10 cellular contexts compared by ENCODE assay signal in the genomic region with DNA sequence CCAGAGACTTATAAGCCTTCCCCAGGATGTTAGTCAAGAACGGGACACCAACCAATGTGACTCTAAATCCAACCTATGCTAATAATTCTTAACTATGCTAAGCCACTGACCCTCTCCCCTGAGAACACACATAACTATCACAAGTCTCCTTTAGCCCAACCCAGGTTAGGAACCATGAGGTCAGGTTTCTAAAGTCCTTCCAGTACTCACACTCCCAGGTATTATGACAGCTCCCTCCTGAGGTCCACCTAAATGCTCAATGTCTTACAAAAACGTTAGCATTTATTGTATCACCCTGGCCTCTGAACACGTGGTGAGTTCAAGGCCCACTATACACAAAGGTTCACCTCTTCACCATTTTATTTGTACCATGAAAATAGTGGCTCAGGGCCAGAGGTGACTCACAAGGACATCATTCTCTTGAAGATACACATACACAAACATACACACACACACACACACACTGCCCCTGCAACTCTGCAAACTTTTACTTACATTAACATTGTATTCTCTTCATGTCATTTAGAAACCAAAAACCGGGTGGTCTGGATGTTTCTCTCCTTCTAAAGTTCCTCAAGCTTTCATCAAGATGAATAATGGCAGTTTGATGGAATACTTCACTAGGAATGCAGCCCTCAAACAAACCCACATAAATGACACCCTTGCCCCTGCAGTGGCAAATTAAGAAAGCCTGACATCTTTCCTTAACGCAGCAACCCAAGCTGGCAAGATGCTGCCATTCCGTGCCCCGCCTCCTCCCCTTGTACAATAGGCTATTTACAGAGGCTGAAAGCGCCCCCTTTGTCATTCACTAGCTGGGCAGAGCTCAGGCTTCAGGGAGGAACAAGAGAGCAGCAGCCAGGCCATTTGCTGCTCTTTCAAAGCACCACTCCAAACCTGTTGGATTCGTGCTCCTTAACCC. TPM values are rescaled to one million over a fixed set of nuclear protein-coding genes. Genes with fewer than 3 reads are reported as not detected.
DNase-seq lines count a peak whose midpoint lies in the region; ATAC-seq, FAIRE-seq and TF ChIP-seq lines count a peak whose summit lies in the region.
"Had no signal": no experiment of that assay in that cellular context is flagged by ENCODE, and none has a peak within 500 bp of the region (broad histone marks: within the 10 kb centered on the region; RNA-seq: fewer than 3 reads in every experiment).

No MANE protein-coding gene starts in this region.

- H3K79me2 ChIP-seq in endothelial cell of umbilical vein (ENCODE audit: control insufficient read depth, insufficient read depth, low read length) = no peaks in the 10 kb centered on the region
- H3K79me2 ChIP-seq in neural progenitor cell (ENCODE audit: low read depth) = no peaks in the 10 kb centered on the region

- no peaks in the 10 kb centered on the region for H3K36me3 ChIP-seq in endothelial cell of umbilical vein (ENCODE audit: control insufficient read depth in 2 of 2, extremely low read depth in 1 of 2, insufficient read depth in 2 of 2, low read length in 2 of 2)
- H3K36me3 ChIP-seq in neural progenitor cell = no peaks in the 10 kb centered on the region
- no peaks in the 10 kb centered on the region for H3K36me3 ChIP-seq in Caco-2 (ENCODE audit: control insufficient read depth, insufficient read depth, low read length)

- H3K4me3 Mint-ChIP-seq in neural progenitor cell = no peak overlapping the region
- no peak overlapping the region for H3K4me3 Mint-ChIP-seq in Caco-2 (ENCODE audit: unreplicated experiment)
- H3K4me3 Mint-ChIP-seq: activated B cell treated with CpG ODN at 0.5 μM for 24 hours had no signal

- H3K27ac Mint-ChIP-seq in neural progenitor cell (no peak overlapping the region), Caco-2 (ENCODE audit: unreplicated experiment) (no peak overlapping the region)
- H3K27ac Mint-ChIP-seq: activated B cell treated with CpG ODN at 0.5 μM for 24 hours had no signal

- H3K9ac ChIP-seq in endothelial cell of umbilical vein (replicated peaks; ENCODE audit: extremely low read depth, insufficient read depth, low read length) (no peak overlapping the region), neural progenitor cell (no peak overlapping the region)

- peaks cover 15% of the 10 kb centered on the region for H3K27me3 Mint-ChIP-seq in neural progenitor cell (ENCODE audit: insufficient read depth, low read depth)
- no peaks in the 10 kb centered on the region for H3K27me3 Mint-ChIP-seq in Caco-2 (ENCODE audit: insufficient read depth, unreplicated experiment)
- H3K27me3 Mint-ChIP-seq: activated B cell treated with CpG ODN at 0.5 μM for 24 hours had no signal

- POLR2A ChIA-PET in endothelial cell of umbilical vein (lab: Charles Lee) (no interaction called here), Caco-2 (lab: Charles Lee) (no interaction called here)

- H3K4me2 ChIP-seq in endothelial cell of umbilical vein (ENCODE audit: insufficient read depth, low read length) = no peak overlapping the region
- no peak overlapping the region for H3K4me2 ChIP-seq in neural progenitor cell

- TF ChIP-seq CTCF in endothelial cell of umbilical vein (IDR thresholded peaks at IDR 0.05; ENCODE audit: extremely low read depth in 1 of 2, insufficient read depth in 1 of 2, low read depth in 1 of 2, low read length in 2 of 2) = no peak
- TF ChIP-seq CTCF in neural progenitor cell (IDR thresholded peaks at IDR 0.05) = peak; percentile 15
- TF ChIP-seq CTCF in Caco-2 (IDR thresholded peaks at IDR 0.05; ENCODE audit: insufficient read depth in 1 of 2, low read depth in 1 of 2, low read length in 1 of 2, severe bottlenecking in 1 of 2, unreplicated experiment in 1 of 2) = no peak

- H4K20me1 ChIP-seq in endothelial cell of umbilical vein (replicated peaks; ENCODE audit: control insufficient read depth, extremely low read depth, insufficient read depth, low read length) (no peaks in the 10 kb centered on the region), neural progenitor cell (ENCODE audit: low read depth) (peaks cover 48% of the 10 kb centered on the region)

- intact Hi-C loops in endothelial cell of umbilical vein (cut with micrococcal nuclease) = loop anchor here (1.0 kb wide), 1 partner anchor 15 kb away; no protein-coding TSS in a partner anchor
- intact Hi-C loops in Caco-2 (cut with micrococcal nuclease; ENCODE audit: unreplicated experiment) = no loop called here

- DNase-seq in Daoy (ENCODE audit: low read depth) (peak; percentile 49), NCI-H2227 treated with DMSO at 0.1 percent for 48 hours (lab: John Stamatoyannopoulos, UW) (peak; percentile 52), endothelial cell of umbilical vein (ENCODE audit: low read depth, low spot score) (peak; percentile 44), neural progenitor cell (ENCODE audit: low spot score) (peak; percentile 95), Caco-2 (no peak)
- DNase-seq: activated B cell treated with CpG ODN at 0.5 μM for 24 hours had no signal

- H3K27me3 ChIP-seq in endothelial cell of umbilical vein (ENCODE audit: control insufficient read depth in 2 of 2, insufficient read depth in 2 of 2, low read length in 2 of 2) (no peaks in the 10 kb centered on the region), neural progenitor cell (peaks cover 100% of the 10 kb centered on the region), Caco-2 (replicated peaks; ENCODE audit: control insufficient read depth, insufficient read depth, low read length) (no peaks in the 10 kb centered on the region)
- H3K27me3 ChIP-seq: esophagus muscularis mucosa had no signal

- H2AFZ ChIP-seq in endothelial cell of umbilical vein (ENCODE audit: low read depth, low read length) (peak overlapping the region; percentile 40), neural progenitor cell (replicated peaks) (no peak overlapping the region)

- H3K36me3 Mint-ChIP-seq in neural progenitor cell (no peaks in the 10 kb centered on the region), Caco-2 (ENCODE audit: insufficient read depth, unreplicated experiment) (peaks cover 5% of the 10 kb centered on the region)

- H3K9me1 ChIP-seq in endothelial cell of umbilical vein (replicated peaks; ENCODE audit: control insufficient read depth, extremely low read depth, insufficient read depth, low read length) = no peaks in the 10 kb centered on the region

- TF ChIP-seq POLR2A in endothelial cell of umbilical vein (IDR thresholded peaks at IDR 0.05; ENCODE audit: low read depth, low read length) = no peak

- CTCF ChIA-PET in endothelial cell of umbilical vein (lab: Charles Lee) = interaction anchor here (0.6 to 1.5 kb wide), 3 partner anchors 8 to 62 kb away, joined by 3 to 6 read pairs (median 5); no protein-coding TSS in a partner anchor
- CTCF ChIA-PET in Caco-2 (lab: Charles Lee) = no interaction called here

- no peak for ATAC-seq in HG02970 (IDR thresholded peaks at IDR 0.05; ENCODE audit: low FRiP score, unreplicated experiment)
- no peak for ATAC-seq in GM19395 (IDR thresholded peaks at IDR 0.05; ENCODE audit: unreplicated experiment)
- no peak for ATAC-seq in HG02610 (IDR thresholded peaks at IDR 0.05; ENCODE audit: unreplicated experiment)

- H3K4me1 Mint-ChIP-seq in neural progenitor cell = peaks cover 14% of the 10 kb centered on the region
- peaks cover 45% of the 10 kb centered on the region for H3K4me1 Mint-ChIP-seq in Caco-2 (ENCODE audit: low read depth, unreplicated experiment)

- no peak overlapping the region for H3K27ac ChIP-seq in endothelial cell of umbilical vein (ENCODE audit: insufficient read depth, low read depth, low read length)
- no peak overlapping the region for H3K27ac ChIP-seq in neural progenitor cell

- no TSS peak for BruUV-seq in endothelial cell of umbilical vein (replicated peaks; lab: Mats Ljungman, UMichigan)
- BruUV-seq in Caco-2 (replicated peaks; lab: Mats Ljungman, UMichigan) = no TSS peak

- peaks cover 9% of the 10 kb centered on the region for H3K4me1 ChIP-seq in endothelial cell of umbilical vein (ENCODE audit: control insufficient read depth, extremely low read depth, insufficient read depth, low read length)
- peaks cover 8% of the 10 kb centered on the region for H3K4me1 ChIP-seq in neural progenitor cell
- peaks cover 12% of the 10 kb centered on the region for H3K4me1 ChIP-seq in Caco-2

- dilution Hi-C loops in endothelial cell of umbilical vein (cut with MboI; ENCODE audit: extremely low pct_ligation_motif_present, low sequenced_read_pairs) = no loop called here

- H3K4me3 ChIP-seq in endothelial cell of umbilical vein (replicated peaks in 1 of 3; ENCODE audit: insufficient read depth in 1 of 3, low read depth in 1 of 3, low read length in 3 of 3) = no peak overlapping the region
- H3K4me3 ChIP-seq in neural progenitor cell = no peak overlapping the region
- no peak overlapping the region for H3K4me3 ChIP-seq in Caco-2 (ENCODE audit: low read depth, low read length)
- H3K4me3 ChIP-seq: esophagus muscularis mucosa had no signal

- peak; percentile 75 for FAIRE-seq in endothelial cell of umbilical vein (lab: Jason Lieb, UNC)

- H3F3A ChIP-seq in neural progenitor cell (ENCODE audit: low read depth) = peaks cover 14% of the 10 kb centered on the region

- no peaks in the 10 kb centered on the region for H3K9me3 Mint-ChIP-seq in neural progenitor cell
- H3K9me3 Mint-ChIP-seq in Caco-2 (ENCODE audit: unreplicated experiment) = no peaks in the 10 kb centered on the region
- H3K9me3 Mint-ChIP-seq: activated B cell treated with CpG ODN at 0.5 μM for 24 hours had no signal

- no peaks in the 10 kb centered on the region for H3K9me3 ChIP-seq in endothelial cell of umbilical vein (replicated peaks; ENCODE audit: control insufficient read depth, insufficient read depth, low read length)
- H3K9me3 ChIP-seq in neural progenitor cell (ENCODE audit: low read depth) = no peaks in the 10 kb centered on the region
- no peaks in the 10 kb centered on the region for H3K9me3 ChIP-seq in Caco-2
- H3K9me3 ChIP-seq: esophagus muscularis mucosa had no signal

TF ChIP-seq in endothelial cell of umbilical vein, 7 proteins besides CTCF, POLR2A, EP300 and RAD21:
- no peak for TF ChIP-seq EZH2 (IDR thresholded peaks at IDR 0.05; ENCODE audit: borderline replicate concordance, low read depth, low read length, severe bottlenecking)
- peak; percentile 38 for TF ChIP-seq JUN (IDR thresholded peaks at IDR 0.05; ENCODE audit: borderline replicate concordance, insufficient read depth, insufficient read length, low read depth)
- peak; percentile 50 for TF ChIP-seq FOS (IDR thresholded peaks at IDR 0.05; ENCODE audit: borderline replicate concordance, insufficient read depth, low read length)

RNA-seq across cellular contexts. Expression of a gene that starts 17.7 kb away (rescaled TPM):
- total RNA-seq in Daoy (2014; rRNA removed; shearing (Covaris generic)) = 12.5 and 12.9 TPM in 2 replicates
- total RNA-seq in endothelial cell of umbilical vein (17.7 and 18.9 TPM in 2 replicates), neural progenitor cell (ENCODE audit: low replicate concordance) (0.06 and 5.1 TPM in 2 replicates), Caco-2 (2022) (76.3 and 100 TPM in 2 replicates)
- 6.7 and 7.3 TPM in 2 replicates for polyA plus RNA-seq in endothelial cell of umbilical vein
- 8.4 and 8.8 TPM in 2 replicates for polyA plus RNA-seq in endothelial cell of umbilical vein (2011; cell fraction: cytosol; rRNA removed)
- 13.3 and 13.9 TPM in 2 replicates for polyA plus RNA-seq in endothelial cell of umbilical vein (2011; cell fraction: nucleus; rRNA removed)
- 17.0 and 23.1 TPM in 2 replicates for polyA plus RNA-seq in endothelial cell of umbilical vein (2012)
- polyA minus RNA-seq in endothelial cell of umbilical vein = 23.8 and 29.7 TPM in 2 replicates
- 7.1 TPM for polyA minus RNA-seq in endothelial cell of umbilical vein (2011; cell fraction: cytosol; rRNA and poly(A)+ RNA removed)
- 9.8 and 12.3 TPM in 2 replicates for polyA minus RNA-seq in endothelial cell of umbilical vein (2011; cell fraction: nucleus; rRNA and poly(A)+ RNA removed)

Comparison
In these comparisons a context has a peak if more than half of its experiments do, and no peak if none do; other contexts are left out.
1. DNase-seq: peak in Daoy (single experiment), NCI-H2227 treated with DMSO at 0.1 percent for 48 hours (single experiment), endothelial cell of umbilical vein (single experiment) and neural progenitor cell (single experiment); none in Caco-2 (0 of 2).